Comparison of ENCODE assay signal across 15 cellular contexts in the genomic region with DNA sequence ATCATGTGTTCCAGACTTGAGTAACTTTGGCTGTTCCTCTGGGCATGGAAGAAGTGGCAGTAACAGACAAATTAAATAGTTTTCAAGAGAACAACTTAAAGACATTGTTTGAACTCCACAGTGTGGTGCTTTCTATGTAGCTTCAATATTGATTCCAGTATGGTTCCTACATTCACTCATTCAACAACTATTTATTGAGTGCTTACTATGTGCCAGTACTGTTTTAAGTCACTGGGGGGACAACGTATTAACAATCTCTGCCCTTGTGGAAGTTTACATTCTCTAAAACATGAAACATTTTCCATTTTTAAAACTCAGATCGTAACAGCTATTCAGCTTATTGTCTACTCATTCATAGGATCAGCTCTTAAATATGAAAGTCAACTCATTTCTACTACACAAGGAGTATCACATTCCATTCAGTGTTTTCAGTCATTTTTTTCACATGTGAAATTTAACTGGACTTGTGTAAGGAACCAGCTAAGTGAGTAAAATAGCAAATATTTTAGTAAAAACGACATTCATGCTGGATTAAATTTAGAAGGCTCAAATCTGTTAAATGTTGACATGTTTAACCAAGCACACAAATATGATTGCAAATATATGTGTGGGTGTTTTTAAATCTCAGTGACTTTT. TPM values are rescaled to one million over a fixed set of nuclear protein-coding genes. Genes with fewer than 3 reads are reported as not detected.
DNase-seq lines count a peak whose midpoint lies in the region; ATAC-seq, FAIRE-seq and TF ChIP-seq lines count a peak whose summit lies in the region.
"Had no signal": no experiment of that assay in that cellular context is flagged by ENCODE, and none has a peak within 500 bp of the region (broad histone marks: within the 10 kb centered on the region; RNA-seq: fewer than 3 reads in every experiment).

No MANE protein-coding gene starts in this region.

- 68% methylated on average over 3 of the region's 3 CpGs for WGBS in A549 (ENCODE audit: missing lambda C conversion rate)
- WGBS in suprapubic skin = 83% methylated on average over 3 of the region's 3 CpGs

- CTCF ChIA-PET in A549 (lab: Yijun Ruan, JAX) = interaction anchor here (0.9 kb wide), 1 partner anchor 80 kb away, joined by 3 read pairs; no protein-coding TSS in a partner anchor

- H3K36me3 ChIP-seq in ascending aorta (no peaks in the 10 kb centered on the region), suprapubic skin (no peaks in the 10 kb centered on the region)

- no peak for ATAC-seq in A549
- ATAC-seq: Panc1 had no signal

- TF ChIP-seq POLR2A in A549 (IDR thresholded peaks at IDR 0.05; ENCODE audit: low read length) (no peak), suprapubic skin (IDR thresholded peaks at IDR 0.05) (no peak)

- no peaks in the 10 kb centered on the region for H3K4me1 ChIP-seq in A549
- H3K4me1 ChIP-seq in ascending aorta = peaks cover 3 to 25% of the 10 kb centered on the region in 2 donors
- no peaks in the 10 kb centered on the region for H3K4me1 ChIP-seq in suprapubic skin

- no peak overlapping the region for H3K4me2 ChIP-seq in A549

- FAIRE-seq in A549 (lab: Jason Lieb, UNC) = peak; percentile 28
- no peak for FAIRE-seq in GM19239 (lab: Jason Lieb, UNC)

- H3K4me3 ChIP-seq in A549 = no peak overlapping the region
- H3K4me3 ChIP-seq in ascending aorta = no peak overlapping the region
- H3K4me3 ChIP-seq in suprapubic skin = no peak overlapping the region

- POLR2A ChIA-PET in A549 (lab: Yijun Ruan, JAX) = no interaction called here

- H3K9me3 ChIP-seq in A549 (0 out of 3 replicates have a peak, but pooled peaks cover 4% of the 10 kb centered on the region), ascending aorta (no peaks in the 10 kb centered on the region), suprapubic skin (no peaks in the 10 kb centered on the region)

- no peak for TF ChIP-seq CTCF in A549 (IDR thresholded peaks at IDR 0.05)
- TF ChIP-seq CTCF in ascending aorta (IDR thresholded peaks at IDR 0.05) = no peak
- no peak for TF ChIP-seq CTCF in suprapubic skin (IDR thresholded peaks at IDR 0.05)

- DNase-seq in A549 (ENCODE audit: low read depth in 1 of 2, low spot score in 1 of 2) (no peak), GM03348 (ENCODE audit: low spot score) (peak; percentile 38), ascending aorta (ENCODE audit: low spot score in 2 of 2) (no peak), hepatic stellate cell (ENCODE audit: low spot score) (peak; percentile 6), foreskin melanocyte (no peak), suprapubic skin (ENCODE audit: low spot score in 2 of 2) (no peak), GM19239 (ENCODE audit: insufficient read length, low spot score) (no peak)
- DNase-seq in activated CD8-positive, alpha-beta memory T cell treated with anti-CD3 and anti-CD28 coated beads, Interleukin-2, amount 50 U/mL, for 4 hours = no peak
- DNase-seq: GDM1, GOT3, MM.1S, NCI-H1092 treated with DMSO at 0.1 percent for 48 hours, NCI-H2081 treated with DMSO at 0.1 percent for 48 hours had no signal

- intact Hi-C loops in ascending aorta (cut with DNase I) = loop anchor here (5.0 kb wide), 2 partner anchors 36 to 66 kb away; no protein-coding TSS in a partner anchor

- H3K27ac ChIP-seq in A549 (no peak overlapping the region), ascending aorta (peak overlapping the region; percentile 60 to 68), suprapubic skin (no peak overlapping the region)

- TF ChIP-seq EP300 in A549 (IDR thresholded peaks at IDR 0.05) (no peak), suprapubic skin (IDR thresholded peaks at IDR 0.05) (no peak)

- H3K27me3 ChIP-seq in ascending aorta (no peaks in the 10 kb centered on the region), suprapubic skin (no peaks in the 10 kb centered on the region)

- TF ChIP-seq RAD21 in A549 (conservative IDR thresholded peaks at IDR 0.05 in 1 of 2, IDR thresholded peaks at IDR 0.05 in 1 of 2) = no peak

TF ChIP-seq in A549, 52 proteins besides CTCF, POLR2A, EP300 and RAD21:
- TF ChIP-seq HOXA7 (CRISPR knock-in tag; IDR thresholded peaks at IDR 0.05) (no peak), KDM1A (IDR thresholded peaks at IDR 0.05; ENCODE audit: low read depth) (no peak), FOXS1 (CRISPR knock-in tag; IDR thresholded peaks at IDR 0.05) (no peak), JUNB (IDR thresholded peaks at IDR 0.05) (no peak)
- TF ChIP-seq, protein P1, sequence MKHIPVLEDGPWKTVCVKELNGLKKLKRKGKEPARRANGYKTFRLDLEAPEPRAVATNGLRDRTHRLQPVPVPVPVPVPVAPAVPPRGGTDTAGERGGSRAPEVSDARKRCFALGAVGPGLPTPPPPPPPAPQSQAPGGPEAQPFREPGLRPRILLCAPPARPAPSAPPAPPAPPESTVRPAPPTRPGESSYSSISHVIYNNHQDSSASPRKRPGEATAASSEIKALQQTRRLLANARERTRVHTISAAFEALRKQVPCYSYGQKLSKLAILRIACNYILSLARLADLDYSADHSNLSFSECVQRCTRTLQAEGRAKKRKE (CRISPR knock-in tag; IDR thresholded peaks at IDR 0.05; ENCODE audit: low read depth) = no peak
- TF ChIP-seq, protein P2, sequence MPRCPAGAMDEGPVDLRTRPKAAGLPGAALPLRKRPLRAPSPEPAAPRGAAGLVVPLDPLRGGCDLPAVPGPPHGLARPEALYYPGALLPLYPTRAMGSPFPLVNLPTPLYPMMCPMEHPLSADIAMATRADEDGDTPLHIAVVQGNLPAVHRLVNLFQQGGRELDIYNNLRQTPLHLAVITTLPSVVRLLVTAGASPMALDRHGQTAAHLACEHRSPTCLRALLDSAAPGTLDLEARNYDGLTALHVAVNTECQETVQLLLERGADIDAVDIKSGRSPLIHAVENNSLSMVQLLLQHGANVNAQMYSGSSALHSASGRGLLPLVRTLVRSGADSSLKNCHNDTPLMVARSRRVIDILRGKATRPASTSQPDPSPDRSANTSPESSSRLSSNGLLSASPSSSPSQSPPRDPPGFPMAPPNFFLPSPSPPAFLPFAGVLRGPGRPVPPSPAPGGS (IDR thresholded peaks at IDR 0.05) = no peak
TF ChIP-seq in A549: peak in this region for 0.

RNA-seq across cellular contexts. Expression of a gene that starts 13.6 kb away (rescaled TPM):
- polyA plus RNA-seq in A549 (2011; rRNA removed) (0.28 and 0.40 TPM in 2 replicates), A549 (2017; fragmentation: RNase III; extraction: RNeasy Plus Mini Kit Qiagen cat#74134 plus additional on column Dnase treatment) (0.04 to 0.08 TPM (median 0.08 TPM) in 3 replicates)
- polyA plus RNA-seq in A549 (2012; cell fraction: cytosol; rRNA removed) = 0.03 and 0.04 TPM in 2 replicates
- polyA plus RNA-seq in A549 (2012; cell fraction: nucleus; rRNA removed) = 0.13 and 0.17 TPM in 2 replicates
- 0.41 and 0.63 TPM in 2 replicates for polyA minus RNA-seq in A549 (2011; rRNA and poly(A)+ RNA removed)
- total RNA-seq in ascending aorta (6.8 TPM), suprapubic skin (1 to 10 TPM; 1.1 to 8.4 (median 1.2) TPM)
- polyA plus RNA-seq: CD14-positive monocyte had no signal

RNA-seq across cellular contexts. Expression of a gene that starts 58.3 kb away (rescaled TPM):
- polyA plus RNA-seq in A549 (2011; rRNA removed) = 5.7 and 7.4 TPM in 2 replicates
- polyA plus RNA-seq in A549 (2012; cell fraction: cytosol; rRNA removed) = 1.8 and 1.9 TPM in 2 replicates
- 1.0 and 1.1 TPM in 2 replicates for polyA plus RNA-seq in A549 (2012; cell fraction: nucleus; rRNA removed)
- polyA plus RNA-seq in A549 (2017; fragmentation: RNase III; extraction: RNeasy Plus Mini Kit Qiagen cat#74134 plus additional on column Dnase treatment) = 2.4 to 3.4 TPM (median 3.3 TPM) in 3 replicates
- 4.6 and 5.1 TPM in 2 replicates for polyA minus RNA-seq in A549 (2011; rRNA and poly(A)+ RNA removed)
- 5.7 TPM for total RNA-seq in ascending aorta
- total RNA-seq in suprapubic skin = 1 to 10 TPM; 2.7 to 9.4 (median 4.0) TPM

Comparison
In these comparisons a context has a peak if more than half of its experiments do, and no peak if none do; other contexts are left out.
1. DNase-seq: peak in GM03348 (single experiment) and hepatic stellate cell (single experiment); none in A549 (0 of 2), ascending aorta (0 of 2), foreskin melanocyte (single experiment), activated CD8-positive, alpha-beta memory T cell treated with anti-CD3 and anti-CD28 coated beads, Interleukin-2, amount 50 U/mL, for 4 hours (single experiment), suprapubic skin (0 of 2) and GM19239 (single experiment).
2. H3K27ac ChIP-seq: peak in ascending aorta (2 of 2); none in A549 (0 of 2) and suprapubic skin (single experiment).